In the genomic region with DNA sequence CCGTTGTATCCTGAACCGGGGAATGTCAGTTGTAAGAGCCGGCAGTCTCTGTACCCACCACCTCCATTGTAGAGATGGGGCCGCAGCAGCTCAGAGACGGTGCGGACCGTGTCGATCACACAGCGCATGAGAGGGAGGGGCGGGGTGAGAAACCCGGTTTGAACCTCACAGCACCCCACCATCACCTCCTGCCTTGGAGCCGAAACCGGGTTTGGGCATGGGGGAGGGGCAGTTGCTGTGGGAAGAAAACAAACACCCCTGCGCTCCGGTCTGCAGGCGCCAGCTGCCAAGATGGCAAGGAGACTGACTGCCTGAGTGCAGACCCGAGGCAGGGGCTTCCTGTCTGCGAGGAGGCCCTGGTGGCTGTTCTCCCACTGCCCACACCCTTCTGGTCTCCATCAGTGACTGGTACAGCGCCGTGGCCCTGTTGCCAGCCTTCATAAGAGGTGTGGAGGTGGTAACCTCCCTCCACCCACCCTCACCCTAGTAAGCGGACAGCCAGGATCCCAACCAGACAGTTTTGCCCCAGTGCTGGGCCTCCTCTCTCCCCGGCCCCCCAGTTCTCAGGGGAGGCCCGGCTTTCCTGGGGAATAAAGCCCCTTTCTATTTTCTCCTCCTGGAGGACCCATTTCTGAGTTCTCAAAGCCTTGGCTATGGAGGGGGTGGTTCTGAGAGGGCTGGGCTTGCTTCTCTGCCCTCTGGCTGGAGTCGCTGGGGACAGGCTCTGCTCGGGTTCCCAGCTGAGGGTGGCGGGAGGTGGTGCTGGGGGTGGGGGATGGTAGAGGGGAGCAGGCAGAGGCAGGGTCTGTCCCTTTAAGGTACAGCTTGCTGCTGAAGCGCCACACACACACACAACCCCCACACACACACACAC, we compare ENCODE assay signal across 8 cellular contexts.
DNase-seq lines count a peak whose midpoint lies in the region; ATAC-seq and TF ChIP-seq lines count a peak whose summit lies in the region.

No MANE protein-coding gene starts in this region.

- ATAC-seq in HG02678 (IDR thresholded peaks at IDR 0.05; ENCODE audit: unreplicated experiment), result no peak
- no peak for ATAC-seq in GM18909 (IDR thresholded peaks at IDR 0.05; ENCODE audit: poor library complexity, unreplicated experiment)

- in situ Hi-C loops in HAP-1 (cut with MboI; ENCODE audit: low sequenced_read_pairs), result no loop called here

- H3K9me3 ChIP-seq in HAP-1, result no peaks in the 10 kb centered on the region

- no peaks in the 10 kb centered on the region for H3K27me3 ChIP-seq in HAP-1 (ENCODE audit: low read depth)

- TF ChIP-seq CTCF in Calu3 (IDR thresholded peaks at IDR 0.05; ENCODE audit: unreplicated experiment), result no peak
- no peak for TF ChIP-seq CTCF in neural crest cell (conservative IDR thresholded peaks at IDR 0.05)
- TF ChIP-seq CTCF in GM20000 (IDR thresholded peaks at IDR 0.05; ENCODE audit: extremely low read depth, missing control alignments), result no peak

- no peaks in the 10 kb centered on the region for H3K4me1 ChIP-seq in HAP-1

- no peak overlapping the region for H3K4me3 ChIP-seq in HAP-1

- no peaks in the 10 kb centered on the region for H3K9me3 Mint-ChIP-seq in Calu3 (ENCODE audit: low read depth, unreplicated experiment)
- no peaks in the 10 kb centered on the region for H3K9me3 Mint-ChIP-seq in neural crest cell

- DNase-seq in Calu3, result no peak
- DNase-seq in SHP77 treated with DMSO at 0.1 percent for 48 hours (lab: John Stamatoyannopoulos, UW), result peak; percentile 18
- DNase-seq in effector CD4-positive, alpha-beta T cell, result peak; percentile 34
- no peak for DNase-seq in neural crest cell (ENCODE audit: low read depth, low spot score)
- DNase-seq in HAP-1 (ENCODE audit: low spot score in 2 of 2), result no peak
- DNase-seq in GM20000 (ENCODE audit: low spot score), result no peak

- no peaks in the 10 kb centered on the region for H3K4me1 Mint-ChIP-seq in Calu3 (ENCODE audit: low read depth, unreplicated experiment)
- H3K4me1 Mint-ChIP-seq in neural crest cell, result peaks cover 54% of the 10 kb centered on the region

- H3K36me3 Mint-ChIP-seq in Calu3 (ENCODE audit: insufficient read depth, unreplicated experiment), result no peaks in the 10 kb centered on the region
- H3K36me3 Mint-ChIP-seq in neural crest cell (ENCODE audit: low read depth), result no peaks in the 10 kb centered on the region

- H3K27ac Mint-ChIP-seq in Calu3 (ENCODE audit: unreplicated experiment) (no peak overlapping the region), neural crest cell (ENCODE audit: unreplicated experiment) (peak overlapping the region; percentile 85)

- H3K27me3 Mint-ChIP-seq in Calu3 (ENCODE audit: unreplicated experiment) (peaks cover 79% of the 10 kb centered on the region), neural crest cell (ENCODE audit: low read depth) (no peaks in the 10 kb centered on the region)

- intact Hi-C loops in Calu3 (cut with micrococcal nuclease; ENCODE audit: unreplicated experiment), result no loop called here

- BruUV-seq in Calu3 (replicated peaks; lab: Mats Ljungman, UMichigan), result no TSS peak

- peak overlapping the region; percentile 11 for H3K4me3 Mint-ChIP-seq in Calu3 (ENCODE audit: low read depth, unreplicated experiment)
- peak overlapping the region; percentile 84 for H3K4me3 Mint-ChIP-seq in neural crest cell

- CTCF ChIA-PET in Calu3 (lab: Charles Lee), result no interaction called here

- no peaks in the 10 kb centered on the region for H3K36me3 ChIP-seq in HAP-1 (replicated peaks)

Comparison
In these comparisons a context has a peak if more than half of its experiments do, and no peak if none do; other contexts are left out.
1. DNase-seq: peak in SHP77 treated with DMSO at 0.1 percent for 48 hours (single experiment) and effector CD4-positive, alpha-beta T cell (single experiment); none in Calu3 (single experiment), neural crest cell (single experiment), HAP-1 (0 of 2) and GM20000 (single experiment).